ENCODE assay signal across 25 cellular contexts in the genomic region with DNA sequence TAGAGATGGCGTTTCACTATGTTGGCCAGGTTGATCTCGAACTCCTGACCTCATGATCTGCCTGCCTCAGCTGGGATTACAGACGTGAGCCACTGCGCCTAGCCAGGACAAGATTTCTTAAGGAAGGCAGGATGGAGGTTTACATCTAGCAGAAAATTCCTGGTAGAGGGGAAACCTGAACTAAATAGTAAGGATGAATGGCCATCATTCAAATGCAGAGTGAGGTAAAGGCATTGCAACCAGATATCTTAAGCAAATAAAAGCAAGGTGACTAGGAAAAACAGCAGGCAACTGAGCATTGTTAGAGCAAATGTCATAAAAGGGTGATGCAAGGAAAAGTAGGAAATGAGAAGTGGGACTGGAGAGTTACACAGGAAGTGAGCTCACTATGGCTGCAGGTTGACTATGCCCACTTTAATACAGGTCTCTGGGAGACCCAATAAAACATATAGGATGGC.
A peak's percentile ranks its signal among the peaks of the same experiment; 100 is the strongest.
DNase-seq lines count a peak whose midpoint lies in the region; ATAC-seq, FAIRE-seq and TF ChIP-seq lines count a peak whose summit lies in the region.
"Had no signal": no experiment of that assay in that cellular context is flagged by ENCODE, and none has a peak within 500 bp of the region (broad histone marks: within the 10 kb centered on the region; RNA-seq: fewer than 3 reads in every experiment).

No MANE protein-coding gene starts in this region.

- peak; percentile 12 for DNase-seq in HepG2 (ENCODE audit: low spot score)
- DNase-seq in right lobe of liver: no peak
- DNase-seq in NCI-H2029 treated with DMSO at 0.1 percent for 48 hours (lab: John Stamatoyannopoulos, UW): peak; percentile 18
- DNase-seq in WTC11 (ENCODE audit: low spot score): peak; percentile 17
- DNase-seq in progenitor cell of endocrine pancreas (ENCODE audit: low spot score, unreplicated experiment): no peak
- no peak for DNase-seq in DMS114 treated with DMSO at 0.1 percent for 48 hours (lab: John Stamatoyannopoulos, UW; ENCODE audit: unreplicated experiment)
- no peak for DNase-seq in left cardiac atrium
- DNase-seq in activated naive CD4-positive, alpha-beta T cell treated with Interleukin-2 at 50 U/mL for 16 hours: no peak
- DNase-seq: activated CD8-positive, alpha-beta T cell treated with anti-CD3 and anti-CD28 coated beads for 36 hours; activated gamma-delta T cell treated with Interleukin-2 at 50 U/mL for 16 hours; activated T-cell treated with anti-CD3 and anti-CD28 coated beads for 4 hours; brain microvascular endothelial cell; Calu3; colonic mucosa; left colon; naive B cell; retina; spleen; stimulated activated CD4-positive, alpha-beta T cell treated with anti-CD3 and anti-CD28 coated beads, Interleukin-4, amount 100 ng/mL, for 1 hour; stimulated activated naive CD4-positive, alpha-beta T cell had no signal

- no peak overlapping the region for H3K4me3 Mint-ChIP-seq in WTC11
- H3K4me3 Mint-ChIP-seq in progenitor cell of endocrine pancreas (ENCODE audit: low read depth): no peak overlapping the region
- H3K4me3 Mint-ChIP-seq: activated CD8-positive, alpha-beta T cell treated with anti-CD3 and anti-CD28 coated beads for 36 hours had no signal

- no peak overlapping the region for H3K27ac ChIP-seq in HepG2 (ENCODE audit: extremely low read length, insufficient read depth, low read length)
- H3K27ac ChIP-seq in right lobe of liver: no peak overlapping the region
- H3K27ac ChIP-seq: BLaER1 treated with 17β-estradiol and CSF1 and Interleukin-3, amounts not matched to agents 10 nM and 100 nM; brain microvascular endothelial cell; colonic mucosa; gastroesophageal sphincter; spleen; thoracic aorta had no signal

- no TSS peak for BruUV-seq in HepG2 (replicated peaks; lab: Mats Ljungman, UMichigan)

- intact Hi-C loops in HepG2 (cut with micrococcal nuclease; ENCODE audit: unreplicated experiment) (no loop called here), right lobe of liver (cut with DNase I) (no loop called here), left cardiac atrium (cut with DNase I) (no loop called here)

- in situ Hi-C loops in HepG2 (cut with HindIII; ENCODE audit: extremely low pct_ligation_motif_present, low pct_unique_long_range_greater_than_20kb): no loop called here

- H3K4me1 ChIP-seq in HepG2 (ENCODE audit: insufficient read depth, low read length) (no peaks in the 10 kb centered on the region), right lobe of liver (no peaks in the 10 kb centered on the region)
- H3K4me1 ChIP-seq: BLaER1 treated with 17β-estradiol and CSF1 and Interleukin-3, amounts not matched to agents 10 nM and 100 nM; colonic mucosa; gastroesophageal sphincter; spleen had no signal

- 98% methylated on average over 4 of the region's 4 CpGs for WGBS in HepG2 (ENCODE audit: low lambda C conversion rate)
- 85% methylated on average over 4 of the region's 4 CpGs for WGBS in right lobe of liver (ENCODE audit: insufficient coverage, low coverage, low lambda C conversion rate, missing lambda C conversion rate)

- H3K9me3 ChIP-seq in HepG2 (ENCODE audit: low read length): no peaks in the 10 kb centered on the region
- no peaks in the 10 kb centered on the region for H3K9me3 ChIP-seq in right lobe of liver
- H3K9me3 ChIP-seq: BLaER1 treated with 17β-estradiol and CSF1 and Interleukin-3, amounts not matched to agents 10 nM and 100 nM; colonic mucosa; gastroesophageal sphincter; spleen; thoracic aorta had no signal

- CTCF ChIA-PET in HepG2 (lab: Yijun Ruan, JAX; ENCODE audit: low intra/inter-chr PET ratio, low total read pairs) (no interaction called here), WTC11 (lab: Charles Lee) (no interaction called here)

- H3K27me3 ChIP-seq in HepG2 (ENCODE audit: control insufficient read depth in 1 of 2, insufficient read depth in 2 of 2, low read length in 2 of 2): no peaks in the 10 kb centered on the region
- no peaks in the 10 kb centered on the region for H3K27me3 ChIP-seq in right lobe of liver
- H3K27me3 ChIP-seq: BLaER1 treated with 17β-estradiol and CSF1 and Interleukin-3, amounts not matched to agents 10 nM and 100 nM; brain microvascular endothelial cell; colonic mucosa; gastroesophageal sphincter; spleen had no signal

- H3K4me2 ChIP-seq in HepG2 (ENCODE audit: low read depth, low read length): no peak overlapping the region
- H3K4me2 ChIP-seq: BLaER1 treated with 17β-estradiol and CSF1 and Interleukin-3, amounts not matched to agents 10 nM and 100 nM had no signal

- TF ChIP-seq POLR2A in HepG2 (IDR thresholded peaks at IDR 0.05; ENCODE audit: insufficient read depth in 1 of 2, low read depth in 2 of 2, low read length in 2 of 2) (no peak), right lobe of liver (IDR thresholded peaks at IDR 0.05) (no peak)

- no peak overlapping the region for H3K9ac ChIP-seq in HepG2 (ENCODE audit: insufficient read depth, low read depth, low read length)
- H3K9ac ChIP-seq: BLaER1 treated with 17β-estradiol and CSF1 and Interleukin-3, amounts not matched to agents 10 nM and 100 nM had no signal

- no peak for FAIRE-seq in HepG2 (lab: Jason Lieb, UNC)

- TF ChIP-seq CTCF in HepG2 (CRISPR knock-in tag; IDR thresholded peaks at IDR 0.05) (no peak), right lobe of liver (IDR thresholded peaks at IDR 0.05) (no peak), WTC11 (IDR thresholded peaks at IDR 0.05) (no peak), progenitor cell of endocrine pancreas (IDR thresholded peaks at IDR 0.05; ENCODE audit: unreplicated experiment) (no peak)

- peaks cover 0 to 5% of the 10 kb centered on the region in 2 experiments; a peak in 2 of 5 replicates for H3K36me3 ChIP-seq in HepG2 (replicated peaks in 1 of 2; ENCODE audit: control insufficient read depth in 1 of 2, insufficient read depth in 2 of 2, low read length in 2 of 2)
- no peaks in the 10 kb centered on the region for H3K36me3 ChIP-seq in right lobe of liver
- H3K36me3 ChIP-seq: BLaER1 treated with 17β-estradiol and CSF1 and Interleukin-3, amounts not matched to agents 10 nM and 100 nM; brain microvascular endothelial cell; colonic mucosa; gastroesophageal sphincter; spleen; thoracic aorta had no signal

- H3K79me2 ChIP-seq in HepG2 (ENCODE audit: insufficient read depth, low read length): peaks cover 2% of the 10 kb centered on the region

- no peak for TF ChIP-seq RAD21 in HepG2 (CRISPR knock-in tag; IDR thresholded peaks at IDR 0.05)

- peaks cover 22% of the 10 kb centered on the region for H3K4me1 Mint-ChIP-seq in WTC11
- H3K4me1 Mint-ChIP-seq in progenitor cell of endocrine pancreas (ENCODE audit: low read depth): peaks cover 18% of the 10 kb centered on the region
- H3K4me1 Mint-ChIP-seq: naive B cell had no signal

- no peak for ATAC-seq in HepG2
- no peak for ATAC-seq in right lobe of liver
- peak; percentile 98 for ATAC-seq in WTC11
- no peak for ATAC-seq in left cardiac atrium
- ATAC-seq: activated CD4-positive, CD25-positive, alpha-beta regulatory T cell treated with anti-CD3 and anti-CD28 coated beads, Interleukin-2, amount 50 U/mL, for 24 hours; activated CD8-positive, alpha-beta T cell treated with anti-CD3 and anti-CD28 coated beads for 36 hours; gastroesophageal sphincter; HCT116; left colon had no signal

- no peaks in the 10 kb centered on the region for H3K36me3 Mint-ChIP-seq in WTC11
- H3K36me3 Mint-ChIP-seq in progenitor cell of endocrine pancreas (ENCODE audit: insufficient read depth): peaks cover 6% of the 10 kb centered on the region
- H3K36me3 Mint-ChIP-seq: naive B cell had no signal

- POLR2A ChIA-PET in HepG2 (lab: Yijun Ruan, JAX) (no interaction called here), WTC11 (lab: Charles Lee) (interaction anchor here (1.0 kb wide), 1 partner anchor 28 kb away, joined by 3 read pairs; no protein-coding TSS in a partner anchor)

- H3K9me3 Mint-ChIP-seq in WTC11 (peaks cover 5% of the 10 kb centered on the region; the same call in 1 of the 2 replicates), progenitor cell of endocrine pancreas (ENCODE audit: low read depth) (peaks cover 16% of the 10 kb centered on the region)
- H3K9me3 Mint-ChIP-seq: naive B cell had no signal

- H3K4me3 ChIP-seq in HepG2 (replicated peaks in 1 of 3; ENCODE audit: insufficient read depth in 1 of 3, low read depth in 2 of 3, low read length in 3 of 3) (no peak overlapping the region), right lobe of liver (no peak overlapping the region)
- H3K4me3 ChIP-seq: BLaER1 treated with 17β-estradiol and CSF1 and Interleukin-3, amounts not matched to agents 10 nM and 100 nM; colonic mucosa; gastroesophageal sphincter; spleen; thoracic aorta had no signal

- H3K27ac Mint-ChIP-seq in WTC11 (peak overlapping the region; percentile 69), progenitor cell of endocrine pancreas (peak overlapping the region; percentile 47)
- H3K27ac Mint-ChIP-seq: activated CD8-positive, alpha-beta T cell treated with anti-CD3 and anti-CD28 coated beads for 36 hours; naive B cell had no signal

- no peaks in the 10 kb centered on the region for H3K27me3 Mint-ChIP-seq in WTC11 (ENCODE audit: low read depth)
- H3K27me3 Mint-ChIP-seq in progenitor cell of endocrine pancreas: no peaks in the 10 kb centered on the region
- H3K27me3 Mint-ChIP-seq: activated CD8-positive, alpha-beta T cell treated with anti-CD3 and anti-CD28 coated beads for 36 hours; naive B cell had no signal

- no peak for TF ChIP-seq EP300 in HepG2 (IDR thresholded peaks at IDR 0.05; ENCODE audit: low read depth in 2 of 2, low read length in 2 of 2)
- TF ChIP-seq EP300 in HepG2 (CRISPR knock-in tag; IDR thresholded peaks at IDR 0.05; ENCODE audit: borderline replicate concordance): no peak

- no peak overlapping the region for H2AFZ ChIP-seq in HepG2 (ENCODE audit: low read length)

- H4K20me1 ChIP-seq in HepG2 (ENCODE audit: insufficient read depth, low read length): no peaks in the 10 kb centered on the region; the same call in 1 of the 2 replicates
- H4K20me1 ChIP-seq: BLaER1 treated with 17β-estradiol and CSF1 and Interleukin-3, amounts not matched to agents 10 nM and 100 nM had no signal

TF ChIP-seq in HepG2, 621 proteins besides CTCF, POLR2A, EP300 and RAD21 (continues in another document):
- TF ChIP-seq HOXA5 (CRISPR knock-in tag; IDR thresholded peaks at IDR 0.05): no peak
- no peak for TF ChIP-seq ZNF121 (CRISPR knock-in tag; IDR thresholded peaks at IDR 0.05)
- TF ChIP-seq ZNF792 (CRISPR knock-in tag; IDR thresholded peaks at IDR 0.05): no peak
- peak; percentile 72 for TF ChIP-seq RBM22 (optimal IDR thresholded peaks at IDR 0.05; ENCODE audit: low read length)

TF ChIP-seq in WTC11, 78 proteins besides CTCF, POLR2A, EP300 and RAD21 (continues in another document):
- TF ChIP-seq FOXJ3 (CRISPR knock-in tag; IDR thresholded peaks at IDR 0.05; ENCODE audit: borderline replicate concordance): no peak
- TF ChIP-seq TP53 (CRISPR knock-in tag; IDR thresholded peaks at IDR 0.05): no peak
- no peak for TF ChIP-seq ZNF396 (CRISPR knock-in tag; IDR thresholded peaks at IDR 0.05; ENCODE audit: borderline replicate concordance)

Comparison
In these comparisons a context has a peak if more than half of its experiments do, and no peak if none do; other contexts are left out.
1. DNase-seq: peak in HepG2 (single experiment), NCI-H2029 treated with DMSO at 0.1 percent for 48 hours (single experiment) and WTC11 (single experiment); none in right lobe of liver (0 of 3), progenitor cell of endocrine pancreas (single experiment), DMS114 treated with DMSO at 0.1 percent for 48 hours (single experiment), left cardiac atrium (single experiment) and activated naive CD4-positive, alpha-beta T cell treated with Interleukin-2 at 50 U/mL for 16 hours (single experiment).